Comparison of ENCODE assay signal across 1 cellular context in the genomic region with DNA sequence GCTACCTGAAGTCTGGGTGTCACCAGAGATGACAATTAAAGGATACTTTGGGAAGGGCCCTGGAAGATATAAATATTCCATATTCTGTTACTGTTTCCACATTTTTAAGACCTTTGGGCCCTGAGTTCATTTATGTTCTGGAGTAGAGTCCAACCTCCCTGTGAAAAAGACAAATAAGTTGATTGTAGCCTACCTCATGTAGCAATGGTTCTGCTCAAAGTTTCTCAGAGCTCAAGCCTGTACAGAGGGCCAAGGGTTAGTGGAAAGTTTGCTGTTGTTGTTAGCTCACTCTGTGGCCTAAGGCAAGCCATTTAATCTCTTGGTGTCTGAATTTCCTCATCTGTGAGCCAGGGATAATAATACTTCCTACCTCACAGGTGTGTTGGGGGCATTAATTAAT.
TF ChIP-seq lines count a peak whose summit lies in the region.

No MANE protein-coding gene starts in this region.

TF ChIP-seq in HepG2, 621 proteins besides CTCF, POLR2A, EP300 and RAD21 (continued from another document and continues in another):
- TF ChIP-seq MIXL1 (CRISPR knock-in tag; IDR thresholded peaks at IDR 0.05) (peak; percentile 70; the same call in 1 of the 2 replicates), ZNF136 (CRISPR knock-in tag; IDR thresholded peaks at IDR 0.05; ENCODE audit: low read depth) (no peak), ZNF101 (CRISPR knock-in tag; IDR thresholded peaks at IDR 0.05; ENCODE audit: borderline replicate concordance, low read depth) (no peak), ZNF331 (CRISPR knock-in tag; IDR thresholded peaks at IDR 0.05) (peak; percentile 38; the same call in 1 of the 2 replicates), KDM6A (CRISPR knock-in tag; IDR thresholded peaks at IDR 0.05; ENCODE audit: low read depth) (0 out of 2 replicates have a peak, but pooled peaks have one; percentile 44), ZFX (CRISPR knock-in tag; IDR thresholded peaks at IDR 0.05; ENCODE audit: low read depth) (peak; percentile 50; the same call in 1 of the 2 replicates), FOXP1 (IDR thresholded peaks at IDR 0.05) (no peak), FOXP1 (CRISPR knock-in tag; IDR thresholded peaks at IDR 0.05) (peak; percentile 13; the same call in 1 of the 2 replicates), ZNF264 (CRISPR knock-in tag; IDR thresholded peaks at IDR 0.05) (peak; percentile 82), BCL6 (CRISPR knock-in tag; IDR thresholded peaks at IDR 0.05) (0 out of 2 replicates have a peak, but pooled peaks have one; percentile 13), KAT8 (CRISPR knock-in tag; IDR thresholded peaks at IDR 0.05) (0 out of 2 replicates have a peak, but pooled peaks have one; percentile 9), POGZ (CRISPR knock-in tag; IDR thresholded peaks at IDR 0.05) (0 out of 2 replicates have a peak, but pooled peaks have one; percentile 27), ZNF234 (CRISPR knock-in tag; conservative IDR thresholded peaks at IDR 0.05) (no peak), YY1 (IDR thresholded peaks at IDR 0.05; ENCODE audit: insufficient read depth, insufficient replicate concordance, low read depth, low read length) (no peak), ZMYM4 (CRISPR knock-in tag; IDR thresholded peaks at IDR 0.05) (peak; percentile 75), ESRRA (CRISPR knock-in tag; IDR thresholded peaks at IDR 0.05; ENCODE audit: low read depth) (no peak), AGO1 (IDR thresholded peaks at IDR 0.05; ENCODE audit: low read depth, low read length, poor library complexity, severe bottlenecking) (no peak), ATF1 (CRISPR knock-in tag; IDR thresholded peaks at IDR 0.05) (peak; percentile 45; the same call in 1 of the 2 replicates), ZNF570 (CRISPR knock-in tag; IDR thresholded peaks at IDR 0.05; ENCODE audit: borderline replicate concordance) (no peak), RCOR2 (CRISPR knock-in tag; IDR thresholded peaks at IDR 0.05) (peak; percentile 47; the same call in 1 of the 2 replicates), SAP130 (CRISPR knock-in tag; IDR thresholded peaks at IDR 0.05; ENCODE audit: low read depth) (peak; percentile 30; the same call in 1 of the 2 replicates), REPIN1 (CRISPR knock-in tag; IDR thresholded peaks at IDR 0.05; ENCODE audit: borderline replicate concordance, low read depth) (peak; percentile 79; the same call in 1 of the 2 replicates), NFIC (IDR thresholded peaks at IDR 0.05; ENCODE audit: low read length) (peak; percentile 46; the same call in 1 of the 2 replicates), NCOA2 (CRISPR knock-in tag; IDR thresholded peaks at IDR 0.05) (peak; percentile 42; the same call in 1 of the 2 replicates), CREM (IDR thresholded peaks at IDR 0.05) (peak; percentile 56; the same call in 1 of the 2 replicates), CREM (CRISPR knock-in tag; IDR thresholded peaks at IDR 0.05) (no peak), SALL1 (CRISPR knock-in tag; IDR thresholded peaks at IDR 0.05) (peak; percentile 59; the same call in 1 of the 2 replicates), NCOR1 (IDR thresholded peaks at IDR 0.05; ENCODE audit: borderline replicate concordance, low read length) (peak; percentile 93), HOXA9 (CRISPR knock-in tag; IDR thresholded peaks at IDR 0.05; ENCODE audit: borderline replicate concordance) (no peak), NR2F6 (IDR thresholded peaks at IDR 0.05) (peak; percentile 25; the same call in 1 of the 2 replicates), NR2F6 (CRISPR knock-in tag; IDR thresholded peaks at IDR 0.05) (no peak), CCAR2 (optimal IDR thresholded peaks at IDR 0.05; ENCODE audit: low read depth, low read length) (no peak)
- TF ChIP-seq, protein P1, sequence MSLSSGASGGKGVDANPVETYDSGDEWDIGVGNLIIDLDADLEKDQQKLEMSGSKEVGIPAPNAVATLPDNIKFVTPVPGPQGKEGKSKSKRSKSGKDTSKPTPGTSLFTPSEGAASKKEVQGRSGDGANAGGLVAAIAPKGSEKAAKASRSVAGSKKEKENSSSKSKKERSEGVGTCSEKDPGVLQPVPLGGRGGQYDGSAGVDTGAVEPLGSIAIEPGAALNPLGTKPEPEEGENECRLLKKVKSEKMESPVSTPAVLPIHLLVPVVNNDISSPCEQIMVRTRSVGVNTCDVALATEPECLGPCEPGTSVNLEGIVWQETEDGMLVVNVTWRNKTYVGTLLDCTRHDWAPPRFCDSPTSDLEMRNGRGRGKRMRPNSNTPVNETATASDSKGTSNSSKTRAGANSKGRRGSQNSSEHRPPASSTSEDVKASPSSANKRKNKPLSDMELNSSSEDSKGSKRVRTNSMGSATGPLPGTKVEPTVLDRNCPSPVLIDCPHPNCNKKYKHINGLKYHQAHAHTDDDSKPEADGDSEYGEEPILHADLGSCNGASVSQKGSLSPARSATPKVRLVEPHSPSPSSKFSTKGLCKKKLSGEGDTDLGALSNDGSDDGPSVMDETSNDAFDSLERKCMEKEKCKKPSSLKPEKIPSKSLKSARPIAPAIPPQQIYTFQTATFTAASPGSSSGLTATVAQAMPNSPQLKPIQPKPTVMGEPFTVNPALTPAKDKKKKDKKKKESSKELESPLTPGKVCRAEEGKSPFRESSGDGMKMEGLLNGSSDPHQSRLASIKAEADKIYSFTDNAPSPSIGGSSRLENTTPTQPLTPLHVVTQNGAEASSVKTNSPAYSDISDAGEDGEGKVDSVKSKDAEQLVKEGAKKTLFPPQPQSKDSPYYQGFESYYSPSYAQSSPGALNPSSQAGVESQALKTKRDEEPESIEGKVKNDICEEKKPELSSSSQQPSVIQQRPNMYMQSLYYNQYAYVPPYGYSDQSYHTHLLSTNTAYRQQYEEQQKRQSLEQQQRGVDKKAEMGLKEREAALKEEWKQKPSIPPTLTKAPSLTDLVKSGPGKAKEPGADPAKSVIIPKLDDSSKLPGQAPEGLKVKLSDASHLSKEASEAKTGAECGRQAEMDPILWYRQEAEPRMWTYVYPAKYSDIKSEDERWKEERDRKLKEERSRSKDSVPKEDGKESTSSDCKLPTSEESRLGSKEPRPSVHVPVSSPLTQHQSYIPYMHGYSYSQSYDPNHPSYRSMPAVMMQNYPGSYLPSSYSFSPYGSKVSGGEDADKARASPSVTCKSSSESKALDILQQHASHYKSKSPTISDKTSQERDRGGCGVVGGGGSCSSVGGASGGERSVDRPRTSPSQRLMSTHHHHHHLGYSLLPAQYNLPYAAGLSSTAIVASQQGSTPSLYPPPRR (CRISPR knock-in tag; IDR thresholded peaks at IDR 0.05; ENCODE audit: borderline replicate concordance), result peak; percentile 36; the same call in 1 of the 2 replicates
- TF ChIP-seq, protein P2, sequence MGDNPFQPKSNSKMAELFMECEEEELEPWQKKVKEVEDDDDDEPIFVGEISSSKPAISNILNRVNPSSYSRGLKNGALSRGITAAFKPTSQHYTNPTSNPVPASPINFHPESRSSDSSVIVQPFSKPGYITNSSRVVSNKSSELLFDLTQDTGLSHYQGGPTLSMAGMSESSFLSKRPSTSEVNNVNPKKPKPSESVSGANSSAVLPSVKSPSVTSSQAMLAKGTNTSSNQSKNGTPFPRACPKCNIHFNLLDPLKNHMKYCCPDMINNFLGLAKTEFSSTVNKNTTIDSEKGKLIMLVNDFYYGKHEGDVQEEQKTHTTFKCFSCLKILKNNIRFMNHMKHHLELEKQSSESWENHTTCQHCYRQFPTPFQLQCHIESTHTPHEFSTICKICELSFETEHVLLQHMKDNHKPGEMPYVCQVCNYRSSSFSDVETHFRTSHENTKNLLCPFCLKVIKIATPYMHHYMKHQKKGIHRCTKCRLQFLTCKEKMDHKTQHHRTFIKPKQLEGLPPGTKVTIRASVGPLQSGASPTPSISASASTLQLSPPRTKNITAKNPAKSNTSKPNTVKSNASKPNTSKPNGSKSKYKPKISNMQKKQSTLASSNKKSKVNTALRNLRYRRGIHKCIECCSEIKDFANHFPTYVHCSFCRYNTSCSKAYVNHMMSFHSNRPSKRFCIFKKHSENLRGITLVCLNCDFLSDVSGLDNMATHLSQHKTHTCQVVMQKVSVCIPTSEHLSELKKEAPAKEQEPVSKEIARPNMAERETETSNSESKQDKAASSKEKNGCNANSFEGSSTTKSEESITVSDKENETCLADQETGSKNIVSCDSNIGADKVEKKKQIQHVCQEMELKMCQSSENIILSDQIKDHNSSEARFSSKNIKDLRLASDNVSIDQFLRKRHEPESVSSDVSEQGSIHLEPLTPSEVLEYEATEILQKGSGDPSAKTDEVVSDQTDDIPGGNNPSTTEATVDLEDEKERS (CRISPR knock-in tag; IDR thresholded peaks at IDR 0.05), result peak; percentile 23; the same call in 1 of the 2 replicates
- TF ChIP-seq, protein P3, sequence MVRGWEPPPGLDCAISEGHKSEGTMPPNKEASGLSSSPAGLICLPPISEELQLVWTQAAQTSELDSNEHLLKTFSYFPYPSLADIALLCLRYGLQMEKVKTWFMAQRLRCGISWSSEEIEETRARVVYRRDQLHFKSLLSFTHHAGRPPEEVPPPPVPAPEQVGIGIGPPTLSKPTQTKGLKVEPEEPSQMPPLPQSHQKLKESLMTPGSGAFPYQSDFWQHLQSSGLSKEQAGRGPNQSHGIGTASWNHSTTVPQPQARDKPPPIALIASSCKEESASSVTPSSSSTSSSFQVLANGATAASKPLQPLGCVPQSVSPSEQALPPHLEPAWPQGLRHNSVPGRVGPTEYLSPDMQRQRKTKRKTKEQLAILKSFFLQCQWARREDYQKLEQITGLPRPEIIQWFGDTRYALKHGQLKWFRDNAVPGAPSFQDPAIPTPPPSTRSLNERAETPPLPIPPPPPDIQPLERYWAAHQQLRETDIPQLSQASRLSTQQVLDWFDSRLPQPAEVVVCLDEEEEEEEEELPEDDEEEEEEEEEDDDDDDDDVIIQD (CRISPR knock-in tag; IDR thresholded peaks at IDR 0.05; ENCODE audit: low read depth), result peak; percentile 45; the same call in 1 of the 2 replicates
- TF ChIP-seq, protein P4, sequence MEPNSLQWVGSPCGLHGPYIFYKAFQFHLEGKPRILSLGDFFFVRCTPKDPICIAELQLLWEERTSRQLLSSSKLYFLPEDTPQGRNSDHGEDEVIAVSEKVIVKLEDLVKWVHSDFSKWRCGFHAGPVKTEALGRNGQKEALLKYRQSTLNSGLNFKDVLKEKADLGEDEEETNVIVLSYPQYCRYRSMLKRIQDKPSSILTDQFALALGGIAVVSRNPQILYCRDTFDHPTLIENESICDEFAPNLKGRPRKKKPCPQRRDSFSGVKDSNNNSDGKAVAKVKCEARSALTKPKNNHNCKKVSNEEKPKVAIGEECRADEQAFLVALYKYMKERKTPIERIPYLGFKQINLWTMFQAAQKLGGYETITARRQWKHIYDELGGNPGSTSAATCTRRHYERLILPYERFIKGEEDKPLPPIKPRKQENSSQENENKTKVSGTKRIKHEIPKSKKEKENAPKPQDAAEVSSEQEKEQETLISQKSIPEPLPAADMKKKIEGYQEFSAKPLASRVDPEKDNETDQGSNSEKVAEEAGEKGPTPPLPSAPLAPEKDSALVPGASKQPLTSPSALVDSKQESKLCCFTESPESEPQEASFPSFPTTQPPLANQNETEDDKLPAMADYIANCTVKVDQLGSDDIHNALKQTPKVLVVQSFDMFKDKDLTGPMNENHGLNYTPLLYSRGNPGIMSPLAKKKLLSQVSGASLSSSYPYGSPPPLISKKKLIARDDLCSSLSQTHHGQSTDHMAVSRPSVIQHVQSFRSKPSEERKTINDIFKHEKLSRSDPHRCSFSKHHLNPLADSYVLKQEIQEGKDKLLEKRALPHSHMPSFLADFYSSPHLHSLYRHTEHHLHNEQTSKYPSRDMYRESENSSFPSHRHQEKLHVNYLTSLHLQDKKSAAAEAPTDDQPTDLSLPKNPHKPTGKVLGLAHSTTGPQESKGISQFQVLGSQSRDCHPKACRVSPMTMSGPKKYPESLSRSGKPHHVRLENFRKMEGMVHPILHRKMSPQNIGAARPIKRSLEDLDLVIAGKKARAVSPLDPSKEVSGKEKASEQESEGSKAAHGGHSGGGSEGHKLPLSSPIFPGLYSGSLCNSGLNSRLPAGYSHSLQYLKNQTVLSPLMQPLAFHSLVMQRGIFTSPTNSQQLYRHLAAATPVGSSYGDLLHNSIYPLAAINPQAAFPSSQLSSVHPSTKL (CRISPR knock-in tag; IDR thresholded peaks at IDR 0.05), result peak; percentile 66
- TF ChIP-seq, protein P5, sequence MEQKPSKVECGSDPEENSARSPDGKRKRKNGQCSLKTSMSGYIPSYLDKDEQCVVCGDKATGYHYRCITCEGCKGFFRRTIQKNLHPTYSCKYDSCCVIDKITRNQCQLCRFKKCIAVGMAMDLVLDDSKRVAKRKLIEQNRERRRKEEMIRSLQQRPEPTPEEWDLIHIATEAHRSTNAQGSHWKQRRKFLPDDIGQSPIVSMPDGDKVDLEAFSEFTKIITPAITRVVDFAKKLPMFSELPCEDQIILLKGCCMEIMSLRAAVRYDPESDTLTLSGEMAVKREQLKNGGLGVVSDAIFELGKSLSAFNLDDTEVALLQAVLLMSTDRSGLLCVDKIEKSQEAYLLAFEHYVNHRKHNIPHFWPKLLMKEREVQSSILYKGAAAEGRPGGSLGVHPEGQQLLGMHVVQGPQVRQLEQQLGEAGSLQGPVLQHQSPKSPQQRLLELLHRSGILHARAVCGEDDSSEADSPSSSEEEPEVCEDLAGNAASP (CRISPR knock-in tag; IDR thresholded peaks at IDR 0.05; ENCODE audit: borderline replicate concordance), result peak; percentile 12; the same call in 1 of the 2 replicates
- TF ChIP-seq, protein P6, sequence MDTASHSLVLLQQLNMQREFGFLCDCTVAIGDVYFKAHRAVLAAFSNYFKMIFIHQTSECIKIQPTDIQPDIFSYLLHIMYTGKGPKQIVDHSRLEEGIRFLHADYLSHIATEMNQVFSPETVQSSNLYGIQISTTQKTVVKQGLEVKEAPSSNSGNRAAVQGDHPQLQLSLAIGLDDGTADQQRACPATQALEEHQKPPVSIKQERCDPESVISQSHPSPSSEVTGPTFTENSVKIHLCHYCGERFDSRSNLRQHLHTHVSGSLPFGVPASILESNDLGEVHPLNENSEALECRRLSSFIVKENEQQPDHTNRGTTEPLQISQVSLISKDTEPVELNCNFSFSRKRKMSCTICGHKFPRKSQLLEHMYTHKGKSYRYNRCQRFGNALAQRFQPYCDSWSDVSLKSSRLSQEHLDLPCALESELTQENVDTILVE (CRISPR knock-in tag; IDR thresholded peaks at IDR 0.05), result 0 out of 2 replicates have a peak, but pooled peaks have one; percentile 20
- TF ChIP-seq, protein P7, sequence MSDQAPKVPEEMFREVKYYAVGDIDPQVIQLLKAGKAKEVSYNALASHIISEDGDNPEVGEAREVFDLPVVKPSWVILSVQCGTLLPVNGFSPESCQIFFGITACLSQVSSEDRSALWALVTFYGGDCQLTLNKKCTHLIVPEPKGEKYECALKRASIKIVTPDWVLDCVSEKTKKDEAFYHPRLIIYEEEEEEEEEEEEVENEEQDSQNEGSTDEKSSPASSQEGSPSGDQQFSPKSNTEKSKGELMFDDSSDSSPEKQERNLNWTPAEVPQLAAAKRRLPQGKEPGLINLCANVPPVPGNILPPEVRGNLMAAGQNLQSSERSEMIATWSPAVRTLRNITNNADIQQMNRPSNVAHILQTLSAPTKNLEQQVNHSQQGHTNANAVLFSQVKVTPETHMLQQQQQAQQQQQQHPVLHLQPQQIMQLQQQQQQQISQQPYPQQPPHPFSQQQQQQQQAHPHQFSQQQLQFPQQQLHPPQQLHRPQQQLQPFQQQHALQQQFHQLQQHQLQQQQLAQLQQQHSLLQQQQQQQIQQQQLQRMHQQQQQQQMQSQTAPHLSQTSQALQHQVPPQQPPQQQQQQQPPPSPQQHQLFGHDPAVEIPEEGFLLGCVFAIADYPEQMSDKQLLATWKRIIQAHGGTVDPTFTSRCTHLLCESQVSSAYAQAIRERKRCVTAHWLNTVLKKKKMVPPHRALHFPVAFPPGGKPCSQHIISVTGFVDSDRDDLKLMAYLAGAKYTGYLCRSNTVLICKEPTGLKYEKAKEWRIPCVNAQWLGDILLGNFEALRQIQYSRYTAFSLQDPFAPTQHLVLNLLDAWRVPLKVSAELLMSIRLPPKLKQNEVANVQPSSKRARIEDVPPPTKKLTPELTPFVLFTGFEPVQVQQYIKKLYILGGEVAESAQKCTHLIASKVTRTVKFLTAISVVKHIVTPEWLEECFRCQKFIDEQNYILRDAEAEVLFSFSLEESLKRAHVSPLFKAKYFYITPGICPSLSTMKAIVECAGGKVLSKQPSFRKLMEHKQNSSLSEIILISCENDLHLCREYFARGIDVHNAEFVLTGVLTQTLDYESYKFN (CRISPR knock-in tag; conservative IDR thresholded peaks at IDR 0.05), result peak; percentile 89
